ENCODE assay signal across 8 cellular contexts in the genomic region with DNA sequence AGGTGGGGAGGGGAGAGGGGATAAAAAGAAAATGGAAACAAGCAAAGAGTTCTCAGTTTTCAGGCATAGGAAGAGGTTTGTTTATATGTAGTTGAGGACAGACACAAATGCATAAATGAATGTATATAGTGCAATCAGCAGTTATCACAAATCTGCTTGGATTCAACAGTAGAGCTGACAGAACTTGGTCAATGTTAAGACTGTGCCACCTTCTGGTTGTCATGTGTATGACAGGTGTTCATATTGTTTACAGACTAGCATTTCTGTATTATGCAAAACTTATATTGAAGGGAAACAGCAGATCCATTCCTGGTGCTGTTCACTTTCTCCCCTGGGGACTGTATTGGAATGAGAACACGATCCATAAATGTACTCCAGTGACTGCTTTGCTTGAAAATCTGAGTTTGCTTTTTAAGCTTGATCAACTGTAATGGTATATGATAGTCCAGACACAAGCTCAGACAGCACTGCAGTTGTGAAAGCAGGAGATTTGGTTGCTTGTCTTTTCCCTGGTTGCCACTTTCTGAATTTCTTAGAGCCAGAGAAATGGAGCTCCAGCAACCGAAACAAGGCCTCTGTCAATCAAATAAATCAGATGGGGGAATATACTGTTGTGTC.
DNase-seq lines count a peak whose midpoint lies in the region; ATAC-seq, FAIRE-seq and TF ChIP-seq lines count a peak whose summit lies in the region.

No MANE protein-coding gene starts in this region.

- no peaks in the 10 kb centered on the region for H3K36me3 ChIP-seq in pancreas

- peak; percentile 14 for DNase-seq in DMS 273 treated with DMSO at 0.1 percent for 48 hours (lab: John Stamatoyannopoulos, UW)
- peak; percentile 93 for DNase-seq in NCI-H1694 treated with DMSO at 0.1 percent for 48 hours (lab: John Stamatoyannopoulos, UW)
- DNase-seq in fibroblast of pulmonary artery (ENCODE audit: low read depth): peak; percentile 82
- peak in 3 of 6 donors; percentile 9 to 45 (median 17) for DNase-seq in pancreas
- no peak for DNase-seq in T1000 (lab: John Stamatoyannopoulos, UW)

- FAIRE-seq in pancreas (lab: Jason Lieb, UNC): peak; percentile 74

- intact Hi-C loops in pancreas (cut with DNase I): loop anchor here in 2 of 3 donors (5.0 kb wide), 2 partner anchors 836 to 841 kb away; no protein-coding TSS in a partner anchor

- no peaks in the 10 kb centered on the region for H3K27me3 ChIP-seq in pancreas

- no peak overlapping the region for H3K4me3 ChIP-seq in fibroblast of pulmonary artery (replicated peaks; ENCODE audit: low read depth, low read length)
- H3K4me3 ChIP-seq in pancreas: no peak overlapping the region

- ATAC-seq in GM18870 (IDR thresholded peaks at IDR 0.05; ENCODE audit: unreplicated experiment): peak; percentile 98
- ATAC-seq in HG03039 (IDR thresholded peaks at IDR 0.05; ENCODE audit: unreplicated experiment): peak; percentile 94
- ATAC-seq in pancreas: peak; percentile 40 to 89 (median 86)

- peak; percentile 83 for TF ChIP-seq CTCF in VCaP (conservative IDR thresholded peaks at IDR 0.05)
- TF ChIP-seq CTCF in fibroblast of pulmonary artery (IDR thresholded peaks at IDR 0.05; ENCODE audit: low read length, missing control alignments): peak; percentile 80
- TF ChIP-seq CTCF in pancreas (IDR thresholded peaks at IDR 0.05): peak in 3 of 4 donors; percentile 59 to 64 (median 63)

- 13 to 19% methylated on average over 2 of the region's 2 CpGs for WGBS in pancreas, 2 donors

- H3K9me3 ChIP-seq in pancreas: no peaks in the 10 kb centered on the region

- H3K27ac ChIP-seq in VCaP (no peak overlapping the region), pancreas (no peak overlapping the region)

- H3K4me1 ChIP-seq in pancreas: no peaks in the 10 kb centered on the region
